Comparison of ENCODE assay signal across 16 cellular contexts in genomic region chr16:57145964-57146647, GRCh38. TPM values are rescaled to one million over a fixed set of nuclear protein-coding genes. Genes with fewer than 3 reads are reported as not detected.
A peak's percentile ranks its signal among the peaks of the same experiment; 100 is the strongest.
DNase-seq lines count a peak whose midpoint lies in the region; ATAC-seq, FAIRE-seq and TF ChIP-seq lines count a peak whose summit lies in the region.
"Had no signal": no experiment of that assay in that cellular context is flagged by ENCODE, and none has a peak within 500 bp of the region (broad histone marks: within the 10 kb centered on the region; RNA-seq: fewer than 3 reads in every experiment).

No MANE protein-coding gene starts in this region.

- H3K9me1 ChIP-seq in endothelial cell of umbilical vein (replicated peaks; ENCODE audit: control insufficient read depth, extremely low read depth, insufficient read depth, low read length), result no peaks in the 10 kb centered on the region

- H3K9me3 ChIP-seq in DND-41 (ENCODE audit: insufficient read depth, low read length, severe bottlenecking) (no peaks in the 10 kb centered on the region), endothelial cell of umbilical vein (replicated peaks; ENCODE audit: control insufficient read depth, insufficient read depth, low read length) (no peaks in the 10 kb centered on the region), sigmoid colon (no peaks in the 10 kb centered on the region)
- H3K9me3 ChIP-seq: colonic mucosa had no signal

- no peak overlapping the region for H3K9ac ChIP-seq in DND-41 (ENCODE audit: low read depth, low read length)
- no peak overlapping the region for H3K9ac ChIP-seq in endothelial cell of umbilical vein (replicated peaks; ENCODE audit: extremely low read depth, insufficient read depth, low read length)

- intact Hi-C loops in endothelial cell of umbilical vein (cut with micrococcal nuclease) (loop anchor here (2.0 kb wide), 2 partner anchors 41 to 53 kb away; partner anchors contain the start of genes CPNE2, PSME3IP1 and RSPRY1), sigmoid colon (cut with DNase I) (no loop called here)

- H3K4me1 ChIP-seq in DND-41 (ENCODE audit: insufficient read depth, low read length), result peaks cover 21% of the 10 kb centered on the region
- H3K4me1 ChIP-seq in endothelial cell of umbilical vein (ENCODE audit: control insufficient read depth, extremely low read depth, insufficient read depth, low read length), result peaks cover 50% of the 10 kb centered on the region
- peaks cover 0 to 17% (median 14%) of the 10 kb centered on the region in 4 donors for H3K4me1 ChIP-seq in sigmoid colon

- dilution Hi-C loops in endothelial cell of umbilical vein (cut with MboI; ENCODE audit: extremely low pct_ligation_motif_present, low sequenced_read_pairs), result loop anchor here (5.0 kb wide), 1 partner anchor 36 kb away; no protein-coding TSS in a partner anchor

- no peak for TF ChIP-seq POLR2A in NB4 (IDR thresholded peaks at IDR 0.05; ENCODE audit: extremely low read depth, insufficient read length)
- no peak for TF ChIP-seq POLR2A in endothelial cell of umbilical vein (IDR thresholded peaks at IDR 0.05; ENCODE audit: low read depth, low read length)
- TF ChIP-seq POLR2A in sigmoid colon (IDR thresholded peaks at IDR 0.05), result no peak

- no peak for FAIRE-seq in endothelial cell of umbilical vein (lab: Jason Lieb, UNC)

- TF ChIP-seq EP300 in sigmoid colon (IDR thresholded peaks at IDR 0.05), result no peak

- H3K27ac ChIP-seq in DND-41 (ENCODE audit: low read length) (no peak overlapping the region), endothelial cell of umbilical vein (ENCODE audit: insufficient read depth, low read depth, low read length) (peak overlapping the region; percentile 13), sigmoid colon (no peak overlapping the region)
- H3K27ac ChIP-seq: colonic mucosa had no signal

- H4K20me1 ChIP-seq in DND-41 (ENCODE audit: insufficient read depth, low read length) (no peaks in the 10 kb centered on the region; the same call in 1 of the 2 replicates), endothelial cell of umbilical vein (replicated peaks; ENCODE audit: control insufficient read depth, extremely low read depth, insufficient read depth, low read length) (no peaks in the 10 kb centered on the region)

- H3K4me3 ChIP-seq in DND-41 (ENCODE audit: low read depth in 1 of 2, low read length in 2 of 2) (no peak overlapping the region), NB4 (ENCODE audit: low read depth, low read length) (no peak overlapping the region), endothelial cell of umbilical vein (replicated peaks in 1 of 3; ENCODE audit: insufficient read depth in 1 of 3, low read depth in 1 of 3, low read length in 3 of 3) (no peak overlapping the region), sigmoid colon (no peak overlapping the region)
- H3K4me3 ChIP-seq: colonic mucosa had no signal

- no TSS peak for BruUV-seq in endothelial cell of umbilical vein (replicated peaks; lab: Mats Ljungman, UMichigan)

- no peak overlapping the region for H2AFZ ChIP-seq in DND-41 (ENCODE audit: low read depth, low read length)
- H2AFZ ChIP-seq in endothelial cell of umbilical vein (ENCODE audit: low read depth, low read length), result no peak overlapping the region

- H3K27me3 ChIP-seq in DND-41 (ENCODE audit: insufficient read depth, low read length, poor library complexity) (no peaks in the 10 kb centered on the region), endothelial cell of umbilical vein (ENCODE audit: control insufficient read depth in 2 of 2, insufficient read depth in 2 of 2, low read length in 2 of 2) (no peaks in the 10 kb centered on the region), sigmoid colon (no peaks in the 10 kb centered on the region)
- H3K27me3 ChIP-seq: colonic mucosa had no signal

- POLR2A ChIA-PET in endothelial cell of umbilical vein (lab: Charles Lee), result no interaction called here

- ATAC-seq in DND-41 (ENCODE audit: insufficient read depth, low read depth) (peak; percentile 13; the same call in 1 of the 3 replicates), GM21528 (IDR thresholded peaks at IDR 0.05; ENCODE audit: low FRiP score, unreplicated experiment) (no peak)
- ATAC-seq: activated naive CD4-positive, alpha-beta T cell treated with anti-CD3 and anti-CD28 coated beads, Interleukin-2, amount 50 U/mL, for 72 hours had no signal

- H3K79me2 ChIP-seq in DND-41 (ENCODE audit: insufficient read depth, low read length) (no peaks in the 10 kb centered on the region), endothelial cell of umbilical vein (ENCODE audit: control insufficient read depth, insufficient read depth, low read length) (no peaks in the 10 kb centered on the region)

- H3K36me3 ChIP-seq in DND-41 (ENCODE audit: insufficient read depth, low read length) (peaks cover under 1% of the 10 kb centered on the region; the same call in 1 of the 2 replicates), endothelial cell of umbilical vein (ENCODE audit: control insufficient read depth in 2 of 2, extremely low read depth in 1 of 2, insufficient read depth in 2 of 2, low read length in 2 of 2) (no peaks in the 10 kb centered on the region), sigmoid colon (peaks cover 0 to 6% (median 0%) of the 10 kb centered on the region in 4 donors)
- H3K36me3 ChIP-seq: colonic mucosa had no signal

- no peak for TF ChIP-seq CTCF in DND-41 (IDR thresholded peaks at IDR 0.05; ENCODE audit: borderline replicate concordance, extremely low read depth, low read length, poor library complexity, severe bottlenecking)
- TF ChIP-seq CTCF in NB4 (IDR thresholded peaks at IDR 0.05; ENCODE audit: low read depth, low read length), result no peak
- TF ChIP-seq CTCF in endothelial cell of umbilical vein (IDR thresholded peaks at IDR 0.05; ENCODE audit: extremely low read depth in 1 of 2, insufficient read depth in 1 of 2, low read depth in 1 of 2, low read length in 2 of 2), result no peak
- no peak for TF ChIP-seq CTCF in sigmoid colon (IDR thresholded peaks at IDR 0.05)

- H3K4me2 ChIP-seq in DND-41 (ENCODE audit: insufficient read depth, low read length) (no peak overlapping the region), endothelial cell of umbilical vein (ENCODE audit: insufficient read depth, low read length) (no peak overlapping the region)

- DNase-seq in DND-41, result no peak
- DNase-seq in NB4 (ENCODE audit: low read depth), result peak; percentile 60
- no peak for DNase-seq in endothelial cell of umbilical vein (ENCODE audit: low read depth, low spot score)
- peak; percentile 58 for DNase-seq in sigmoid colon
- DNase-seq in NCI-H187 (lab: John Stamatoyannopoulos, UW), result no peak
- no peak for DNase-seq in medulla oblongata (ENCODE audit: extremely low spot score)
- DNase-seq: activated CD4-positive, alpha-beta memory T cell treated with anti-CD3 and anti-CD28 coated beads for 36 hours; activated T-cell treated with anti-CD3 and anti-CD28 coated beads, Interleukin-2, amount 50 U/mL, for 72 hours; C1 segment of cervical spinal cord; colonic mucosa; DMS153; NCI-H187 treated with DMSO at 0.1 percent for 48 hours; NCI-H345; occipital lobe had no signal

- 93 to 94% methylated on average over 25 of the region's 25 CpGs for WGBS in sigmoid colon, 2 donors

- CTCF ChIA-PET in endothelial cell of umbilical vein (lab: Charles Lee), result interaction anchor here (4.2 kb wide), 1 partner anchor 54 kb away, joined by 53 read pairs; the partner anchor contains the start of gene CPNE2

TF ChIP-seq in endothelial cell of umbilical vein, 7 proteins besides CTCF, POLR2A, EP300 and RAD21:
- no peak for TF ChIP-seq EZH2 (IDR thresholded peaks at IDR 0.05; ENCODE audit: borderline replicate concordance, low read depth, low read length, severe bottlenecking)

RNA-seq across cellular contexts. Expression of gene PSME3IP1, which starts 39.7 kb away (rescaled TPM):
- total RNA-seq in endothelial cell of umbilical vein (91.8 and 98.2 TPM in 2 replicates), sigmoid colon (10 to 100 TPM; 60.1 to 81.3 (median 76.9) TPM)
- polyA plus RNA-seq in endothelial cell of umbilical vein (82.6 and 86.2 TPM in 2 replicates), sigmoid colon (10 to 100 TPM; 70.5 to 75.4 (median 73.9) TPM)
- polyA plus RNA-seq in endothelial cell of umbilical vein (2011; cell fraction: cytosol; rRNA removed), result 77.3 and 85.4 TPM in 2 replicates
- 160 and 163 TPM in 2 replicates for polyA plus RNA-seq in endothelial cell of umbilical vein (2011; cell fraction: nucleus; rRNA removed)
- 74.4 and 90.7 TPM in 2 replicates for polyA plus RNA-seq in endothelial cell of umbilical vein (2012)
- polyA minus RNA-seq in endothelial cell of umbilical vein, result 59.9 and 72.4 TPM in 2 replicates
- 47.5 TPM for polyA minus RNA-seq in endothelial cell of umbilical vein (2011; cell fraction: cytosol; rRNA and poly(A)+ RNA removed)
- polyA minus RNA-seq in endothelial cell of umbilical vein (2011; cell fraction: nucleus; rRNA and poly(A)+ RNA removed), result 39.3 and 39.8 TPM in 2 replicates

RNA-seq across cellular contexts. Expression of gene RSPRY1, which starts 40.0 kb away (rescaled TPM):
- total RNA-seq in endothelial cell of umbilical vein (55.1 and 55.8 TPM in 2 replicates), sigmoid colon (10 to 100 TPM; 30.6 to 42.7 (median 34.1) TPM)
- polyA plus RNA-seq in endothelial cell of umbilical vein (23.6 and 28.5 TPM in 2 replicates), sigmoid colon (10 to 100 TPM; 12.6 to 17.8 (median 16.6) TPM)
- 30.7 and 34.6 TPM in 2 replicates for polyA plus RNA-seq in endothelial cell of umbilical vein (2011; cell fraction: cytosol; rRNA removed)
- polyA plus RNA-seq in endothelial cell of umbilical vein (2011; cell fraction: nucleus; rRNA removed), result 46.1 and 58.4 TPM in 2 replicates
- polyA plus RNA-seq in endothelial cell of umbilical vein (2012), result 41.6 and 50.5 TPM in 2 replicates
- 109 and 131 TPM in 2 replicates for polyA minus RNA-seq in endothelial cell of umbilical vein
- 16.5 TPM for polyA minus RNA-seq in endothelial cell of umbilical vein (2011; cell fraction: cytosol; rRNA and poly(A)+ RNA removed)
- polyA minus RNA-seq in endothelial cell of umbilical vein (2011; cell fraction: nucleus; rRNA and poly(A)+ RNA removed), result 51.7 and 75.9 TPM in 2 replicates

RNA-seq across cellular contexts. Expression of gene CPNE2, which starts 53.7 kb away (rescaled TPM):
- total RNA-seq in endothelial cell of umbilical vein (91.9 and 92.0 TPM in 2 replicates), sigmoid colon (10 to 100 TPM; 22.9 to 59.9 (median 25.4) TPM)
- polyA plus RNA-seq in endothelial cell of umbilical vein (187 and 226 TPM in 2 replicates), sigmoid colon (10 to 100 TPM; 60.7 to 75.1 (median 66.6) TPM)
- polyA plus RNA-seq in endothelial cell of umbilical vein (2011; cell fraction: cytosol; rRNA removed), result 150 and 158 TPM in 2 replicates
- polyA plus RNA-seq in endothelial cell of umbilical vein (2011; cell fraction: nucleus; rRNA removed), result 83.6 and 96.7 TPM in 2 replicates
- 74.3 and 81.4 TPM in 2 replicates for polyA plus RNA-seq in endothelial cell of umbilical vein (2012)
- 139 and 144 TPM in 2 replicates for polyA minus RNA-seq in endothelial cell of umbilical vein
- polyA minus RNA-seq in endothelial cell of umbilical vein (2011; cell fraction: cytosol; rRNA and poly(A)+ RNA removed), result 9.1 TPM
- 45.1 and 47.6 TPM in 2 replicates for polyA minus RNA-seq in endothelial cell of umbilical vein (2011; cell fraction: nucleus; rRNA and poly(A)+ RNA removed)

Comparison
In these comparisons a context has a peak if more than half of its experiments do, and no peak if none do; other contexts are left out.
1. DNase-seq: peak in NB4 (single experiment) and sigmoid colon (single experiment); none in DND-41 (single experiment), endothelial cell of umbilical vein (single experiment), NCI-H187 (0 of 2) and medulla oblongata (single experiment).